ENCODE assay signal across 8 cellular contexts in the genomic region with DNA sequence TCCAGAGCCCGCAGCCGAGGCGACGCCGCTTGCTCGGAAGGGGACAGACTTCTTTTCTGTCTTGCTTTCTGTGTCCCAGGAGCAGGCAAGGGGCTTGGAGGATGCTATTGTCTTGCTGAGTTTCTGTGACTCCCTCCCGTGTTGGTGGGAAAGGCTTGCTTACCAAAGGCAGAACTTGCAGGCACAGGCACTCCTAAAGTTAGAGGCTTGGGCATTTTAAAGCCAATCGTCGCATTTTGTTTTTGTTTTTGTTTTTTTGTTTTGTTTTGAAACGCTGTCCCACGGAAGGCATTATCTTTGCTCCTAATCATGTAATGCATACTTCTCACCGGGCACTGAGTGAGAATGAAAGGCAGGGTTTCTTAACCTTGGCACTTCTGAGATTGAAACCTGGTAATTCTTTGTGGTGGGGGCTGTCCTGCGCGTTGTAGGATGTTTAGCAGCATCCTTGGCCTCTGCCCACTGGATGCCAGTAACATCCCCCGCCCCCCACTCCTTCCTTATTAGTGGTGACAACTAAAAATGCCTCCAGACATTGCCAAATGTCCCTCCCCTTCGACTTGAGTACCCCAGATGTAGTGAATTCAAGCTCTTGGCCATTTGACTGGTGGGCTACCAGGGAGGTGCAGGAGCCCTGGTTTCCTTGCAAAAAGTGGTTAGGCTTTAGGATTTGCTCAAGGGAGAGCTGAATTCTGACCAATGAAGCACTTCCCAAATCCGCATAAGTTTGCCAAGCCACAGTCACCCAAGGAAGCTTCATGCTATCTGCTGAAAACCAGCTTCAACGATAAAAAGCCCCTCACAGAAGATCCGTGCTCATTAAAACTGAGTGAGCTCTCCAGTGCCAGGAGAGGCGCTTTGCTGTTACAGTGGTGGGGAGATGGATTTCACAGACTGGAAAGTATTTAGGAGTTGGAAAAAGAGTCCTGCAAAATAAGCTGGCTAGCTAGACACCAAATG. TPM values are rescaled to one million over a fixed set of nuclear protein-coding genes. Genes with fewer than 3 reads are reported as not detected.
DNase-seq lines count a peak whose midpoint lies in the region; ATAC-seq, FAIRE-seq and TF ChIP-seq lines count a peak whose summit lies in the region.

No MANE protein-coding gene starts in this region.

- peaks cover 0 to 11% (median 2%) of the 10 kb centered on the region in 7 donors for H3K9me3 Mint-ChIP-seq in CD14-positive monocyte
- no peaks in the 10 kb centered on the region for H3K9me3 Mint-ChIP-seq in memory B cell

- in situ Hi-C loops in transverse colon (cut with MboI; ENCODE audit: low pct_ligation_motif_present in 1 of 4, low pct_unique_long_range_greater_than_20kb in 1 of 4, low sequenced_read_pairs in 3 of 4): loop anchor here in 2 of 4 donors (10.0 kb wide), 1 partner anchor 291 kb away; no protein-coding TSS in a partner anchor

- ATAC-seq in memory B cell (ENCODE audit: low read depth) (no peak), HG02678 (IDR thresholded peaks at IDR 0.05; ENCODE audit: unreplicated experiment) (no peak), HG02610 (IDR thresholded peaks at IDR 0.05; ENCODE audit: unreplicated experiment) (no peak)

- no peak for TF ChIP-seq CTCF in CD14-positive monocyte (IDR thresholded peaks at IDR 0.05)
- TF ChIP-seq CTCF in LNCaP clone FGC (IDR thresholded peaks at IDR 0.05; ENCODE audit: control insufficient read depth, extremely low read depth, insufficient read depth): no peak
- TF ChIP-seq CTCF in breast epithelium (IDR thresholded peaks at IDR 0.05): no peak
- TF ChIP-seq CTCF in transverse colon (IDR thresholded peaks at IDR 0.05): no peak

- no peaks in the 10 kb centered on the region for H3K36me3 ChIP-seq in breast epithelium
- H3K36me3 ChIP-seq in transverse colon: no peaks in the 10 kb centered on the region

- H3K4me1 Mint-ChIP-seq in CD14-positive monocyte (peaks cover 23% of the 10 kb centered on the region), memory B cell (peaks cover 16% of the 10 kb centered on the region)

- H3K4me3 Mint-ChIP-seq in CD14-positive monocyte (peak overlapping the region; percentile 79 to 90), memory B cell (peak overlapping the region; percentile 56)

- DNase-seq in CD14-positive monocyte (ENCODE audit: low spot score) (no peak), LNCaP clone FGC (ENCODE audit: low read depth) (no peak), breast epithelium (ENCODE audit: low spot score in 2 of 2) (no peak), memory B cell (ENCODE audit: low spot score in 2 of 2) (peak in 1 of 2 donors; percentile 17), transverse colon (no peak), GM12891 (ENCODE audit: insufficient read length, low spot score) (no peak)

- no peak for TF ChIP-seq POLR2A in breast epithelium (IDR thresholded peaks at IDR 0.05)
- TF ChIP-seq POLR2A in transverse colon (IDR thresholded peaks at IDR 0.05): no peak
- no peak for TF ChIP-seq POLR2A in GM12891 (IDR thresholded peaks at IDR 0.05; ENCODE audit: low read depth, low read length)

- H3K27me3 ChIP-seq in breast epithelium: no peaks in the 10 kb centered on the region
- peaks cover 45% of the 10 kb centered on the region for H3K27me3 ChIP-seq in transverse colon

- H3K27ac Mint-ChIP-seq in CD14-positive monocyte: peak overlapping the region in 1 of 7 donors; percentile 31
- H3K27ac Mint-ChIP-seq in memory B cell: no peak overlapping the region

- intact Hi-C loops in CD14-positive monocyte (cut with micrococcal nuclease): no loop called here
- intact Hi-C loops in breast epithelium (cut with DNase I; ENCODE audit: low total_unique reads): loop anchor here (10.0 kb wide), 1 partner anchor 291 kb away; no protein-coding TSS in a partner anchor
- intact Hi-C loops in transverse colon (cut with DNase I; ENCODE audit: low total_unique reads): no loop called here

- FAIRE-seq in GM12891 (lab: Jason Lieb, UNC): no peak

- TF ChIP-seq EP300 in transverse colon (IDR thresholded peaks at IDR 0.05; ENCODE audit: low read depth): no peak

- peaks cover 64 to 73% (median 65%) of the 10 kb centered on the region in 3 donors for H3K27me3 Mint-ChIP-seq in CD14-positive monocyte (ENCODE audit: low read depth in 3 of 3)
- H3K27me3 Mint-ChIP-seq in memory B cell: peaks cover 29% of the 10 kb centered on the region

- peaks cover 0 to 2% of the 10 kb centered on the region in 2 donors for H3K36me3 Mint-ChIP-seq in CD14-positive monocyte
- H3K36me3 Mint-ChIP-seq in memory B cell: peaks cover 2% of the 10 kb centered on the region

- H3K9me3 ChIP-seq in breast epithelium (no peaks in the 10 kb centered on the region), transverse colon (no peaks in the 10 kb centered on the region)

- no peaks in the 10 kb centered on the region for H3K4me1 ChIP-seq in breast epithelium
- H3K4me1 ChIP-seq in transverse colon: peaks cover 0 to 45% (median 14%) of the 10 kb centered on the region in 4 donors

- WGBS in transverse colon (ENCODE audit: low coverage in 1 of 2), 2 donors: 4 to 21% methylated on average over 2 to 20 of the region's 20 CpGs

- H3K4me3 ChIP-seq in LNCaP clone FGC (ENCODE audit: low read depth, low read length) (peak overlapping the region; percentile 62), breast epithelium (peak overlapping the region; percentile 61 to 95 (median 69)), transverse colon (peak overlapping the region; percentile 44 to 80 (median 57))

- H3K27ac ChIP-seq in breast epithelium (peak overlapping the region; percentile 76 to 92), transverse colon (peak overlapping the region; percentile 81 to 88 (median 86))

TF ChIP-seq in GM12891, 5 proteins besides CTCF, POLR2A, EP300 and RAD21:
- no peak for TF ChIP-seq POU2F2 (IDR thresholded peaks at IDR 0.05; ENCODE audit: low read depth, low read length)

RNA-seq across cellular contexts. Expression of a gene that starts 1.1 kb away (rescaled TPM):
- polyA plus RNA-seq in CD14-positive monocyte: not detected
- total RNA-seq in breast epithelium (10 to 100 TPM; 52.7 to 72.8 (median 68.8) TPM), transverse colon (100 to 1,000 TPM in 1 of 4 donors, 10 to 100 TPM in 1, 1 to 10 TPM in 2; 7.1 to 101 (median 15.8) TPM)
- not detected for polyA plus RNA-seq in GM12891 (2012; ENCODE audit: low read depth, missing spikeins)

RNA-seq across cellular contexts. Expression of a gene that starts 39.7 kb away (rescaled TPM):
- polyA plus RNA-seq in CD14-positive monocyte: not detected
- not detected for total RNA-seq in breast epithelium
- total RNA-seq in transverse colon: not detected
- not detected for polyA plus RNA-seq in GM12891 (2012; ENCODE audit: low read depth, missing spikeins)
